Comparison of ENCODE assay signal across 1 cellular context in genomic region chr15:66749841-66750575, GRCh38.
TF ChIP-seq lines count a peak whose summit lies in the region.

No MANE protein-coding gene starts in this region.

TF ChIP-seq in HepG2, 621 proteins besides CTCF, POLR2A, EP300 and RAD21 (continued from another document):
- TF ChIP-seq FOXA3 (CRISPR knock-in tag; IDR thresholded peaks at IDR 0.05) = 0 out of 2 replicates have a peak, but pooled peaks have one; percentile 15
- peak; percentile 22; the same call in 1 of the 2 replicates for TF ChIP-seq PAXIP1 (CRISPR knock-in tag; conservative IDR thresholded peaks at IDR 0.05)
- no peak for TF ChIP-seq TGIF2 (CRISPR knock-in tag; IDR thresholded peaks at IDR 0.05)
- TF ChIP-seq FOSL2 (CRISPR knock-in tag; IDR thresholded peaks at IDR 0.05) = peak; percentile 88
- peak; percentile 65; the same call in 1 of the 2 replicates for TF ChIP-seq THRA (CRISPR knock-in tag; IDR thresholded peaks at IDR 0.05; ENCODE audit: borderline replicate concordance)
- no peak for TF ChIP-seq AGO2 (optimal IDR thresholded peaks at IDR 0.05; ENCODE audit: low read depth, low read length)
- TF ChIP-seq HMG20A (CRISPR knock-in tag; IDR thresholded peaks at IDR 0.05; ENCODE audit: borderline replicate concordance) = 0 out of 2 replicates have a peak, but pooled peaks have one; percentile 21
- peak; percentile 61; the same call in 1 of the 2 replicates for TF ChIP-seq ONECUT2 (CRISPR knock-in tag; IDR thresholded peaks at IDR 0.05)
- TF ChIP-seq KLF15 (CRISPR knock-in tag; IDR thresholded peaks at IDR 0.05; ENCODE audit: borderline replicate concordance) = no peak
